ENCODE assay signal across 24 cellular contexts in genomic region chr1:76585980-76586674, GRCh38.
"Had no signal": no experiment of that assay in that cellular context is flagged by ENCODE, and none has a peak within 500 bp of the region (broad histone marks: within the 10 kb centered on the region; RNA-seq: fewer than 3 reads in every experiment).

No MANE protein-coding gene starts in this region.

- H3K27me3 ChIP-seq: ovary, right atrium auricular region, right lobe of liver, transverse colon, upper lobe of left lung, vagina had no signal

- H3K27ac ChIP-seq: left ventricle myocardium inferior, ovary, right atrium auricular region, right lobe of liver, transverse colon, upper lobe of left lung, vagina had no signal

- H3K4me3 ChIP-seq: left ventricle myocardium inferior, lung, ovary, right atrium auricular region, right lobe of liver, smooth muscle cell, transverse colon, upper lobe of left lung, vagina had no signal

- H3K4me1 ChIP-seq: left ventricle myocardium inferior, right atrium auricular region, right lobe of liver, transverse colon, upper lobe of left lung, vagina had no signal

- FAIRE-seq: islet of Langerhans, kidney had no signal

- ATAC-seq: natural killer cell; right lobe of liver; stimulated activated memory B cell treated with anti-CD40 and anti-IgM and Interleukin-4, amounts not matched to agents 10 μg/mL and 1 μg/mL and 100 μg/mL, for 72 hours; stimulated activated naive CD8-positive, alpha-beta T cell treated with anti-CD3 and anti-CD28 coated beads, Interleukin-15, amount 100 ng/mL, for 72 hours had no signal

- DNase-seq: hypothalamus; immature natural killer cell; kidney; left ventricle myocardium inferior; mesendoderm; naive B cell; natural killer cell; ovary; right lobe of liver; stimulated activated CD4-positive, alpha-beta T cell treated with anti-CD3 and anti-CD28 coated beads, Interleukin-1b, Interleukin-23, amount 100 ng/mL, for 48 hours; stimulated activated CD4-positive, alpha-beta T cell treated with anti-CD3 and anti-CD28 coated beads, Interleukin-2, amount 100 ng/mL, for 48 hours; stimulated activated CD4-positive, alpha-beta T cell treated with anti-CD3 and anti-CD28 coated beads, Interleukin-4, amount 100 ng/mL, for 4 hours; stimulated activated CD8-positive, alpha-beta memory T cell treated with anti-CD3 and anti-CD28 coated beads, Interleukin-4, amount 100 ng/mL, for 48 hours; stimulated activated naive CD4-positive, alpha-beta T cell treated with Interleukin-2 at 50 U/mL for 16 hours; stimulated activated naive CD8-positive, alpha-beta T cell treated with anti-CD3 and anti-CD28 coated beads, Interleukin-15, amount 100 ng/mL, for 72 hours; substantia nigra; transverse colon; upper lobe of left lung had no signal

- H3K9me3 ChIP-seq: left ventricle myocardium inferior, ovary, right atrium auricular region, right lobe of liver, transverse colon, upper lobe of left lung, vagina had no signal

- H3K36me3 ChIP-seq: left ventricle myocardium inferior, ovary, right atrium auricular region, right lobe of liver, transverse colon, upper lobe of left lung, vagina had no signal

- H3K4me2 ChIP-seq: smooth muscle cell had no signal
